8 cellular contexts compared by ENCODE assay signal in genomic region chr3:150703756-150704344, GRCh38. TPM values are rescaled to one million over a fixed set of nuclear protein-coding genes. Genes with fewer than 3 reads are reported as not detected.
DNase-seq lines count a peak whose midpoint lies in the region; ATAC-seq, FAIRE-seq and TF ChIP-seq lines count a peak whose summit lies in the region.

TSS of gene ERICH6 (minus strand) at chr3:150703920. CDS start at chr3:150703898, 22 bp downstream.

- intact Hi-C loops in natural killer cell (cut with micrococcal nuclease) = loop anchor here (1.0 to 5.0 kb wide), 4 partner anchors 59 to 158 kb away; partner anchors contain the start of genes EIF2A, SELENOT, SERP1 and SIAH2

- DNase-seq in KG1 (lab: John Stamatoyannopoulos, UW) (peak; percentile 36), RCC 7860 (ENCODE audit: low spot score) (peak; percentile 79), fibroblast of peridontal ligament (ENCODE audit: extremely low read depth) (peak; percentile 85), natural killer cell (peak; percentile 84)
- DNase-seq in activated T-helper 1 cell treated with anti-CD3 and anti-CD28 coated beads, Interleukin-2, amount 50 U/mL, for 16 hours (ENCODE audit: low read depth in 1 of 2, low spot score in 1 of 2) = peak; percentile 35 to 56
- DNase-seq in stimulated activated naive CD4-positive, alpha-beta T cell treated with Interleukin-2 at 50 U/mL for 16 hours (lab: John Stamatoyannopoulos, UW) = peak; percentile 75

- ATAC-seq in GM21737 (IDR thresholded peaks at IDR 0.05; ENCODE audit: unreplicated experiment) (peak; percentile 99), natural killer cell (peak; percentile 90 to 97 (median 91))

- peak within 1 kb of the TSS; percentile 99 to 100 for H3K27ac Mint-ChIP-seq in natural killer cell

- FAIRE-seq in RCC 7860 (lab: Jason Lieb, UNC) = peak; percentile 40

- H4K20me1 ChIP-seq in DOHH2 (ENCODE audit: control insufficient read depth, insufficient read depth, low read depth, low read length) = no peaks in the 10 kb centered on the region

- H3K27ac ChIP-seq in DOHH2 (ENCODE audit: low read depth, low read length) = peak within 1 kb of the TSS; percentile 33

- TF ChIP-seq CTCF in DOHH2 (IDR thresholded peaks at IDR 0.05; ENCODE audit: low read depth, low read length, poor library complexity, severe bottlenecking) = no peak
- no peak for TF ChIP-seq CTCF in natural killer cell (IDR thresholded peaks at IDR 0.05)

- peak within 1 kb of the TSS; percentile 86 for H3K4me3 ChIP-seq in DOHH2 (ENCODE audit: low read length)

- no peaks in the 10 kb centered on the region for H3K9me3 Mint-ChIP-seq in natural killer cell

- peak within 1 kb of the TSS; percentile 99 for H3K4me3 Mint-ChIP-seq in natural killer cell

- H3K36me3 Mint-ChIP-seq in natural killer cell = peaks cover 13% of the 10 kb centered on the region

- peaks cover 29 to 38% of the 10 kb centered on the region in 2 donors for H3K4me1 Mint-ChIP-seq in natural killer cell

- H3K36me3 ChIP-seq in DOHH2 (ENCODE audit: control insufficient read depth, low read length) = no peaks in the 10 kb centered on the region

- 0 out of 2 replicates have a peak, but pooled peaks cover 2% of the 10 kb centered on the region for H3K27me3 ChIP-seq in DOHH2 (ENCODE audit: control insufficient read depth, low read length)

- peaks cover 16% of the 10 kb centered on the region for H3F3A ChIP-seq in DOHH2 (ENCODE audit: control insufficient read depth, insufficient read depth)

- no peaks in the 10 kb centered on the region for H3K9me2 ChIP-seq in DOHH2 (replicated peaks; ENCODE audit: control insufficient read depth, low read length)

- H3K79me2 ChIP-seq in DOHH2 (ENCODE audit: control insufficient read depth, low read length) = no peaks in the 10 kb centered on the region

- H3K4me2 ChIP-seq in DOHH2 (ENCODE audit: low read length) = peak within 1 kb of the TSS; percentile 96

- no peaks in the 10 kb centered on the region for H3K9me3 ChIP-seq in DOHH2 (ENCODE audit: control insufficient read depth, insufficient read depth, low read length)

- H3K4me1 ChIP-seq in DOHH2 (ENCODE audit: control insufficient read depth, low read length) = peaks cover 16% of the 10 kb centered on the region

- H3K27me3 Mint-ChIP-seq in natural killer cell (ENCODE audit: low read depth in 2 of 2) = no peaks in the 10 kb centered on the region

RNA-seq across cellular contexts. Expression of gene ERICH6, which starts in this region (rescaled TPM):
- total RNA-seq in natural killer cell = 1 to 10 TPM in 2 of 3 donors, under 1 TPM in 1; 0.35 to 3.7 (median 3.6) TPM

Comparison
In these comparisons a context has a peak if more than half of its experiments do, and no peak if none do; other contexts are left out.
1. Peak in every context shown above with its lines: DNase-seq, ATAC-seq, H3K4me3 ChIP-seq and H3K27ac ChIP-seq.